In the genomic region with DNA sequence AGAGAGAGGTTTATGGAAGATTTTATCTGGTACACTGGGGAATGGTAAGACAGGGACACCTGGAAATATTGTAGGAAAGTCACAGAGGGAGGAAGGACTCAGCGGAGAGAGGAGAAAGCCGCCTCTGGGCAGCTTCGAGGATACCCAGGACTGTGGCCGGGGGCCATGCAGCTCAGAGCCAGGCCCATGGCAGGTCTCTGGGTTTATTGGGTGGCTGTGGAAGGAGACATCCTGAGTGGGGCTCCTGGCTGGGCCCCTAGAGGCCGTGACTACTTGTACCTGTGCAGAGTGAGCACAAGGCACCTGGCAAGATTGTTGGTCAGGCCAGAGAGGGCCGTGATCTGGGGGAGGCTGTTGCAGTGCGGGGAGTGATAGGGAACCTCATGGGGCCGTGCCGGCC, we compare ENCODE assay signal across 10 cellular contexts. TPM values are rescaled to one million over a fixed set of nuclear protein-coding genes. Genes with fewer than 3 reads are reported as not detected.
DNase-seq lines count a peak whose midpoint lies in the region; ATAC-seq and TF ChIP-seq lines count a peak whose summit lies in the region.
"Had no signal": no experiment of that assay in that cellular context is flagged by ENCODE, and none has a peak within 500 bp of the region (broad histone marks: within the 10 kb centered on the region; RNA-seq: fewer than 3 reads in every experiment).

No MANE protein-coding gene starts in this region.

- TF ChIP-seq POLR2A in body of pancreas (IDR thresholded peaks at IDR 0.05), result no peak

- no peak overlapping the region for H2BK120ac ChIP-seq in mesendoderm (ENCODE audit: low read depth, low read length)

- H3K27ac ChIP-seq in right cardiac atrium (ENCODE audit: low read length) (peak overlapping the region; percentile 31), body of pancreas (peak overlapping the region; percentile 16 to 95 (median 94)), mesendoderm (ENCODE audit: low read depth, low read length) (no peak overlapping the region), upper lobe of right lung (peak overlapping the region; percentile 95)

- peak overlapping the region; percentile 6 for H3K56ac ChIP-seq in mesendoderm (ENCODE audit: low read length)

- no peak overlapping the region for H3K23ac ChIP-seq in mesendoderm (ENCODE audit: low read length)

- no peak overlapping the region for H2BK5ac ChIP-seq in mesendoderm (ENCODE audit: low read length)

- H3K9me3 ChIP-seq in right cardiac atrium (ENCODE audit: control insufficient read depth, low read length) (no peaks in the 10 kb centered on the region), body of pancreas (no peaks in the 10 kb centered on the region), upper lobe of right lung (no peaks in the 10 kb centered on the region)

- H4K5ac ChIP-seq in mesendoderm (ENCODE audit: low read length), result no peak overlapping the region

- TF ChIP-seq CTCF in body of pancreas (IDR thresholded peaks at IDR 0.05) (no peak), upper lobe of right lung (IDR thresholded peaks at IDR 0.05) (no peak)

- no peaks in the 10 kb centered on the region for H3K36me3 ChIP-seq in body of pancreas (replicated peaks in 1 of 2; ENCODE audit: insufficient read depth in 1 of 2, low read depth in 2 of 2)
- H3K36me3 ChIP-seq in mesendoderm (ENCODE audit: control insufficient read depth, insufficient read depth, low read length), result peaks cover 6% of the 10 kb centered on the region
- peaks cover 5% of the 10 kb centered on the region for H3K36me3 ChIP-seq in upper lobe of right lung

- WGBS in right cardiac atrium, result 74% methylated on average over 9 of the region's 9 CpGs
- WGBS in body of pancreas, 2 donors, result 60 to 63% methylated on average over 5 to 9 of the region's 9 CpGs
- no CpG with 5 or more reads among the region's 9 CpGs for WGBS in mesendoderm (ENCODE audit: extremely low coverage, insufficient coverage, low lambda C conversion rate)

- H2AK5ac ChIP-seq in mesendoderm (ENCODE audit: low read length), result no peak overlapping the region

- H3K9ac ChIP-seq in mesendoderm (ENCODE audit: low read length), result peak overlapping the region; percentile 13

- no peak for ATAC-seq in right cardiac atrium
- ATAC-seq in body of pancreas, result no peak
- no peak for ATAC-seq in upper lobe of right lung
- no peak for ATAC-seq in HG02588 (IDR thresholded peaks at IDR 0.05; ENCODE audit: unreplicated experiment)
- ATAC-seq in GM18907 (IDR thresholded peaks at IDR 0.05; ENCODE audit: unreplicated experiment), result no peak

- no peak overlapping the region for H3K4ac ChIP-seq in mesendoderm (ENCODE audit: low read depth, low read length)

- peaks cover 2% of the 10 kb centered on the region for H3K79me1 ChIP-seq in mesendoderm (ENCODE audit: low read length)

- H3K4me1 ChIP-seq in right cardiac atrium (ENCODE audit: control insufficient read depth, insufficient read depth, low read length) (peaks cover 24% of the 10 kb centered on the region), body of pancreas (peaks cover 83% of the 10 kb centered on the region), mesendoderm (ENCODE audit: control insufficient read depth, low read depth, low read length) (peaks cover 11% of the 10 kb centered on the region), upper lobe of right lung (peaks cover 65% of the 10 kb centered on the region)

- no peak overlapping the region for H3K4me2 ChIP-seq in mesendoderm (ENCODE audit: low read length)

- H3K79me2 ChIP-seq in mesendoderm (ENCODE audit: control insufficient read depth, insufficient read depth, low read length), result peaks cover 78% of the 10 kb centered on the region

- H4K8ac ChIP-seq in mesendoderm (ENCODE audit: low read depth, low read length), result no peak overlapping the region

- H3K18ac ChIP-seq in mesendoderm (ENCODE audit: low read length), result no peak overlapping the region

- no peak overlapping the region for H2BK15ac ChIP-seq in mesendoderm (replicated peaks; ENCODE audit: low read depth)

- intact Hi-C loops in right cardiac atrium (cut with DNase I) (no loop called here), cardiac septum (cut with DNase I) (no loop called here), body of pancreas (cut with DNase I) (no loop called here), upper lobe of right lung (cut with DNase I) (no loop called here)

- H3K4me3 ChIP-seq in right cardiac atrium (ENCODE audit: low read length) (no peak overlapping the region), body of pancreas (no peak overlapping the region), mesendoderm (ENCODE audit: low read length) (no peak overlapping the region), upper lobe of right lung (no peak overlapping the region)

- DNase-seq in right cardiac atrium (peak in 1 of 3 donors; percentile 55), cardiac septum (ENCODE audit: low spot score) (no peak), body of pancreas (no peak), mesendoderm (no peak), upper lobe of right lung (no peak), activated gamma-delta T cell (lab: John Stamatoyannopoulos, UW) (no peak)
- DNase-seq: NCI-H2081, SW 1271 had no signal

- H3K27me3 ChIP-seq in right cardiac atrium (ENCODE audit: control insufficient read depth, insufficient read depth) (no peaks in the 10 kb centered on the region), body of pancreas (no peaks in the 10 kb centered on the region), mesendoderm (ENCODE audit: insufficient read depth, low read length, poor library complexity) (no peaks in the 10 kb centered on the region), upper lobe of right lung (no peaks in the 10 kb centered on the region)

RNA-seq across cellular contexts. Expression of gene DAZAP1, which starts 3.4 kb away (rescaled TPM):
- 10 to 100 TPM; 78.7 to 92.1 (median 85.0) TPM for total RNA-seq in right cardiac atrium
- 65.3 TPM for polyA plus RNA-seq in right cardiac atrium
- 81.2 TPM for total RNA-seq in cardiac septum
- 10 to 100 TPM; 25.4 to 63.3 TPM for total RNA-seq in body of pancreas
- 243 TPM for polyA plus RNA-seq in mesendoderm (2013, experiment 1 of 2)
- polyA plus RNA-seq in mesendoderm (2013, experiment 2 of 2), result 246 TPM
- 98.7 TPM for total RNA-seq in upper lobe of right lung

RNA-seq across cellular contexts. Expression of gene GAMT, which starts 9.4 kb away (rescaled TPM):
- total RNA-seq in right cardiac atrium, result 10 to 100 TPM; 49.2 to 76.2 (median 66.4) TPM
- 124 TPM for polyA plus RNA-seq in right cardiac atrium
- 51.6 TPM for total RNA-seq in cardiac septum
- 100 to 1,000 TPM in 1 of 2 donors, 10 to 100 TPM in 1; 70.2 to 129 TPM for total RNA-seq in body of pancreas
- 5.3 TPM for polyA plus RNA-seq in mesendoderm (2013, experiment 1 of 2)
- polyA plus RNA-seq in mesendoderm (2013, experiment 2 of 2), result 6.2 TPM
- total RNA-seq in upper lobe of right lung, result 7.1 TPM

RNA-seq across cellular contexts. Expression of gene NDUFS7, which starts 27.1 kb away (rescaled TPM):
- total RNA-seq in right cardiac atrium, result 100 to 1,000 TPM; 209 to 294 (median 259) TPM
- polyA plus RNA-seq in right cardiac atrium, result 437 TPM
- 233 TPM for total RNA-seq in cardiac septum
- total RNA-seq in body of pancreas, result 10 to 100 TPM; 59.9 to 87.7 TPM
- 40.8 TPM for polyA plus RNA-seq in mesendoderm (2013, experiment 1 of 2)
- polyA plus RNA-seq in mesendoderm (2013, experiment 2 of 2), result 41.7 TPM
- total RNA-seq in upper lobe of right lung, result 78.2 TPM

RNA-seq across cellular contexts. Expression of gene RPS15, which starts 27.4 kb away (rescaled TPM):
- total RNA-seq in right cardiac atrium (100 to 1,000 TPM; 635 to 772 (median 696) TPM), cardiac septum (479 TPM), body of pancreas (1,000 to 10,000 TPM; 2,008 to 2,166 TPM), upper lobe of right lung (841 TPM)
- 1,857 TPM for polyA plus RNA-seq in right cardiac atrium
- 2,706 TPM for polyA plus RNA-seq in mesendoderm (2013, experiment 1 of 2)
- 2,673 TPM for polyA plus RNA-seq in mesendoderm (2013, experiment 2 of 2)

RNA-seq across cellular contexts. Expression of gene APC2, which starts 39.1 kb away (rescaled TPM):
- total RNA-seq in right cardiac atrium (under 1 TPM; 0.45 to 0.88 (median 0.68) TPM), cardiac septum (0.08 TPM), body of pancreas (under 1 TPM in 1 of 2 donors, not detected in 1; 0.26 TPM), upper lobe of right lung (0.20 TPM)
- 0.61 TPM for polyA plus RNA-seq in right cardiac atrium
- polyA plus RNA-seq in mesendoderm (2013, experiment 1 of 2), result 0.03 TPM
- polyA plus RNA-seq in mesendoderm (2013, experiment 2 of 2), result 0.06 TPM
